ENCODE assay signal across 1 cellular context in the genomic region with DNA sequence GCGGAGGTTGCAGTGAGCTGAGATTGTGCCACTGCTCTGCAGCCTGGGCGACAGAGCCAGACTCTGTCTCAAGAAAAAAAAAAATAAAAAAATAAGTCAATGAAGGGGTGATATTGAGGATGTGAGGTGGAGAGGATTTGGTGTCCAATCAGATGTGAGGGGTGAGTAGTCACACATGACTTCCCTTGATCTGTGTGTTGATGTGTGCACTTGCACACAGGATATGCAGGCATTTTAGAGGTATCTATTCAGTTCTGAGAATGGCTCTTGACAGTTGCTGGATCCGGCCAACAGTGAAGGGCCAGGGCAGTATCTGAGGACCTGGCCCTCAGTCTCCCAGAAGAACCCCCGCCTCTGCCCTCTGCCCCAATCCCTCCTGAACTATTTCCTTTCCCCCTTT.
TF ChIP-seq lines count a peak whose summit lies in the region.

No MANE protein-coding gene starts in this region.

TF ChIP-seq in GM23338, 12 proteins besides CTCF, POLR2A, EP300 and RAD21 (continued from another document):
- TF ChIP-seq, protein P1, sequence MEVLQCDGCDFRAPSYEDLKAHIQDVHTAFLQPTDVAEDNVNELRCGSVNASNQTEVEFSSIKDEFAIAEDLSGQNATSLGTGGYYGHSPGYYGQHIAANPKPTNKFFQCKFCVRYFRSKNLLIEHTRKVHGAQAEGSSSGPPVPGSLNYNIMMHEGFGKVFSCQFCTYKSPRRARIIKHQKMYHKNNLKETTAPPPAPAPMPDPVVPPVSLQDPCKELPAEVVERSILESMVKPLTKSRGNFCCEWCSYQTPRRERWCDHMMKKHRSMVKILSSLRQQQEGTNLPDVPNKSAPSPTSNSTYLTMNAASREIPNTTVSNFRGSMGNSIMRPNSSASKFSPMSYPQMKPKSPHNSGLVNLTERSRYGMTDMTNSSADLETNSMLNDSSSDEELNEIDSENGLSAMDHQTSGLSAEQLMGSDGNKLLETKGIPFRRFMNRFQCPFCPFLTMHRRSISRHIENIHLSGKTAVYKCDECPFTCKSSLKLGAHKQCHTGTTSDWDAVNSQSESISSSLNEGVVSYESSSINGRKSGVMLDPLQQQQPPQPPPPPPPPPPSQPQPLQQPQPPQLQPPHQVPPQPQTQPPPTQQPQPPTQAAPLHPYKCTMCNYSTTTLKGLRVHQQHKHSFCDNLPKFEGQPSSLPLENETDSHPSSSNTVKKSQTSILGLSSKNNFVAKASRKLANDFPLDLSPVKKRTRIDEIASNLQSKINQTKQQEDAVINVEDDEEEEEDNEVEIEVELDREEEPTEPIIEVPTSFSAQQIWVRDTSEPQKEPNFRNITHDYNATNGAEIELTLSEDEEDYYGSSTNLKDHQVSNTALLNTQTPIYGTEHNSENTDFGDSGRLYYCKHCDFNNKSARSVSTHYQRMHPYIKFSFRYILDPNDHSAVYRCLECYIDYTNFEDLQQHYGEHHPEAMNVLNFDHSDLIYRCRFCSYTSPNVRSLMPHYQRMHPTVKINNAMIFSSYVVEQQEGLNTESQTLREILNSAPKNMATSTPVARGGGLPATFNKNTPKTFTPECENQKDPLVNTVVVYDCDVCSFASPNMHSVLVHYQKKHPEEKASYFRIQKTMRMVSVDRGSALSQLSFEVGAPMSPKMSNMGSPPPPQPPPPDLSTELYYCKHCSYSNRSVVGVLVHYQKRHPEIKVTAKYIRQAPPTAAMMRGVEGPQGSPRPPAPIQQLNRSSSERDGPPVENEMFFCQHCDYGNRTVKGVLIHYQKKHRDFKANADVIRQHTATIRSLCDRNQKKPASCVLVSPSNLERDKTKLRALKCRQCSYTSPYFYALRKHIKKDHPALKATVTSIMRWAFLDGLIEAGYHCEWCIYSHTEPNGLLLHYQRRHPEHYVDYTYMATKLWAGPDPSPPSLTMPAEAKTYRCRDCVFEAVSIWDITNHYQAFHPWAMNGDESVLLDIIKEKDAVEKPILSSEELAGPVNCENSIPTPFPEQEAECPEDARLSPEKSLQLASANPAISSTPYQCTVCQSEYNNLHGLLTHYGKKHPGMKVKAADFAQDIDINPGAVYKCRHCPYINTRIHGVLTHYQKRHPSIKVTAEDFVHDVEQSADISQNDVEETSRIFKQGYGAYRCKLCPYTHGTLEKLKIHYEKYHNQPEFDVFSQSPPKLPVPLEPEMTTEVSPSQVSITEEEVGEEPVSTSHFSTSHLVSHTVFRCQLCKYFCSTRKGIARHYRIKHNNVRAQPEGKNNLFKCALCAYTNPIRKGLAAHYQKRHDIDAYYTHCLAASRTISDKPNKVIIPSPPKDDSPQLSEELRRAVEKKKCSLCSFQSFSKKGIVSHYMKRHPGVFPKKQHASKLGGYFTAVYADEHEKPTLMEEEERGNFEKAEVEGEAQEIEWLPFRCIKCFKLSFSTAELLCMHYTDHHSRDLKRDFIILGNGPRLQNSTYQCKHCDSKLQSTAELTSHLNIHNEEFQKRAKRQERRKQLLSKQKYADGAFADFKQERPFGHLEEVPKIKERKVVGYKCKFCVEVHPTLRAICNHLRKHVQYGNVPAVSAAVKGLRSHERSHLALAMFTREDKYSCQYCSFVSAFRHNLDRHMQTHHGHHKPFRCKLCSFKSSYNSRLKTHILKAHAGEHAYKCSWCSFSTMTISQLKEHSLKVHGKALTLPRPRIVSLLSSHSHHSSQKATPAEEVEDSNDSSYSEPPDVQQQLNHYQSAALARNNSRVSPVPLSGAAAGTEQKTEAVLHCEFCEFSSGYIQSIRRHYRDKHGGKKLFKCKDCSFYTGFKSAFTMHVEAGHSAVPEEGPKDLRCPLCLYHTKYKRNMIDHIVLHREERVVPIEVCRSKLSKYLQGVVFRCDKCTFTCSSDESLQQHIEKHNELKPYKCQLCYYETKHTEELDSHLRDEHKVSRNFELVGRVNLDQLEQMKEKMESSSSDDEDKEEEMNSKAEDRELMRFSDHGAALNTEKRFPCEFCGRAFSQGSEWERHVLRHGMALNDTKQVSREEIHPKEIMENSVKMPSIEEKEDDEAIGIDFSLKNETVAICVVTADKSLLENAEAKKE (CRISPR knock-in tag; IDR thresholded peaks at IDR 0.05), result no peak
- no peak for TF ChIP-seq POLR2AphosphoS5 (IDR thresholded peaks at IDR 0.05; ENCODE audit: low read depth)
- no peak for TF ChIP-seq EZH2phosphoT487 (IDR thresholded peaks at IDR 0.05; ENCODE audit: unreplicated experiment)
- TF ChIP-seq CREB1 (CRISPR knock-in tag; IDR thresholded peaks at IDR 0.05; ENCODE audit: low read depth), result no peak
- TF ChIP-seq, protein P2, sequence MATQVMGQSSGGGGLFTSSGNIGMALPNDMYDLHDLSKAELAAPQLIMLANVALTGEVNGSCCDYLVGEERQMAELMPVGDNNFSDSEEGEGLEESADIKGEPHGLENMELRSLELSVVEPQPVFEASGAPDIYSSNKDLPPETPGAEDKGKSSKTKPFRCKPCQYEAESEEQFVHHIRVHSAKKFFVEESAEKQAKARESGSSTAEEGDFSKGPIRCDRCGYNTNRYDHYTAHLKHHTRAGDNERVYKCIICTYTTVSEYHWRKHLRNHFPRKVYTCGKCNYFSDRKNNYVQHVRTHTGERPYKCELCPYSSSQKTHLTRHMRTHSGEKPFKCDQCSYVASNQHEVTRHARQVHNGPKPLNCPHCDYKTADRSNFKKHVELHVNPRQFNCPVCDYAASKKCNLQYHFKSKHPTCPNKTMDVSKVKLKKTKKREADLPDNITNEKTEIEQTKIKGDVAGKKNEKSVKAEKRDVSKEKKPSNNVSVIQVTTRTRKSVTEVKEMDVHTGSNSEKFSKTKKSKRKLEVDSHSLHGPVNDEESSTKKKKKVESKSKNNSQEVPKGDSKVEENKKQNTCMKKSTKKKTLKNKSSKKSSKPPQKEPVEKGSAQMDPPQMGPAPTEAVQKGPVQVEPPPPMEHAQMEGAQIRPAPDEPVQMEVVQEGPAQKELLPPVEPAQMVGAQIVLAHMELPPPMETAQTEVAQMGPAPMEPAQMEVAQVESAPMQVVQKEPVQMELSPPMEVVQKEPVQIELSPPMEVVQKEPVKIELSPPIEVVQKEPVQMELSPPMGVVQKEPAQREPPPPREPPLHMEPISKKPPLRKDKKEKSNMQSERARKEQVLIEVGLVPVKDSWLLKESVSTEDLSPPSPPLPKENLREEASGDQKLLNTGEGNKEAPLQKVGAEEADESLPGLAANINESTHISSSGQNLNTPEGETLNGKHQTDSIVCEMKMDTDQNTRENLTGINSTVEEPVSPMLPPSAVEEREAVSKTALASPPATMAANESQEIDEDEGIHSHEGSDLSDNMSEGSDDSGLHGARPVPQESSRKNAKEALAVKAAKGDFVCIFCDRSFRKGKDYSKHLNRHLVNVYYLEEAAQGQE (IDR thresholded peaks at IDR 0.05; ENCODE audit: unreplicated experiment), result no peak
- TF ChIP-seq EZH2 (IDR thresholded peaks at IDR 0.05; ENCODE audit: low read depth, unreplicated experiment), result no peak
- TF ChIP-seq JUNB (IDR thresholded peaks at IDR 0.05; ENCODE audit: unreplicated experiment), result no peak
- TF ChIP-seq STAT1 (IDR thresholded peaks at IDR 0.05; ENCODE audit: unreplicated experiment), result no peak
- TF ChIP-seq ZNF114 (CRISPR knock-in tag; IDR thresholded peaks at IDR 0.05), result no peak
- TF ChIP-seq, protein P3, sequence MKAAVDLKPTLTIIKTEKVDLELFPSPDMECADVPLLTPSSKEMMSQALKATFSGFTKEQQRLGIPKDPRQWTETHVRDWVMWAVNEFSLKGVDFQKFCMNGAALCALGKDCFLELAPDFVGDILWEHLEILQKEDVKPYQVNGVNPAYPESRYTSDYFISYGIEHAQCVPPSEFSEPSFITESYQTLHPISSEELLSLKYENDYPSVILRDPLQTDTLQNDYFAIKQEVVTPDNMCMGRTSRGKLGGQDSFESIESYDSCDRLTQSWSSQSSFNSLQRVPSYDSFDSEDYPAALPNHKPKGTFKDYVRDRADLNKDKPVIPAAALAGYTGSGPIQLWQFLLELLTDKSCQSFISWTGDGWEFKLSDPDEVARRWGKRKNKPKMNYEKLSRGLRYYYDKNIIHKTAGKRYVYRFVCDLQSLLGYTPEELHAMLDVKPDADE (IDR thresholded peaks at IDR 0.05), result no peak
- no peak for TF ChIP-seq ZNF331 (CRISPR knock-in tag; IDR thresholded peaks at IDR 0.05; ENCODE audit: low read depth)
